Comparison of ENCODE assay signal across 9 cellular contexts in genomic region chr3:125140817-125141595, GRCh38.
DNase-seq lines count a peak whose midpoint lies in the region; ATAC-seq lines count a peak whose summit lies in the region.
"Had no signal": no experiment of that assay in that cellular context is flagged by ENCODE, and none has a peak within 500 bp of the region (broad histone marks: within the 10 kb centered on the region; RNA-seq: fewer than 3 reads in every experiment).

No MANE protein-coding gene starts in this region.

- ATAC-seq in HG03378 (IDR thresholded peaks at IDR 0.05; ENCODE audit: unreplicated experiment) = peak; percentile 18
- ATAC-seq in stimulated activated naive CD8-positive, alpha-beta T cell treated with anti-CD3 and anti-CD28 coated beads, Interleukin-15, Interleukin-2, amounts not matched to agents 100 U/mL and 50 U/mL, for 24 hours = peak; percentile 63
- ATAC-seq: A549 had no signal

- H3K9me3 Mint-ChIP-seq in T-helper 1 cell treated with Interleukin-12 subunit alpha and Interleukin-12 subunit beta and Interleukin-4 antibody, amounts not matched to agents 30 μg/mL and 1 μg/mL, for 36 hours = peaks cover 4% of the 10 kb centered on the region

- H3K27ac Mint-ChIP-seq in T-helper 1 cell treated with Interleukin-12 subunit alpha and Interleukin-12 subunit beta and Interleukin-4 antibody, amounts not matched to agents 30 μg/mL and 1 μg/mL, for 36 hours = peak overlapping the region; percentile 79

- peak overlapping the region; percentile 60 for H3K27ac ChIP-seq in epithelial cell of prostate

- peak overlapping the region; percentile 74 for H3K4me3 Mint-ChIP-seq in T-helper 1 cell treated with Interleukin-12 subunit alpha and Interleukin-12 subunit beta and Interleukin-4 antibody, amounts not matched to agents 30 μg/mL and 1 μg/mL, for 36 hours

- DNase-seq in T-helper 1 cell = no peak
- no peak for DNase-seq in epithelial cell of prostate (ENCODE audit: low read depth, low spot score)
- DNase-seq in stimulated activated naive CD8-positive, alpha-beta T cell treated with anti-CD3 and anti-CD28 coated beads, Interleukin-15, Interleukin-2, amounts not matched to agents 100 U/mL and 50 U/mL, for 24 hours = no peak
- DNase-seq in cortex of kidney (lab: John Stamatoyannopoulos, UW) = no peak
- no peak for DNase-seq in stimulated activated CD4-positive, alpha-beta T cell treated with anti-CD3 and anti-CD28 coated beads, Interleukin-2, amount 100 ng/mL, for 24 hours
- DNase-seq in NOMO-1 treated with DMSO at 0.1 percent for 48 hours (lab: John Stamatoyannopoulos, UW; ENCODE audit: unreplicated experiment) = no peak

- H3K4me1 Mint-ChIP-seq in T-helper 1 cell treated with Interleukin-12 subunit alpha and Interleukin-12 subunit beta and Interleukin-4 antibody, amounts not matched to agents 30 μg/mL and 1 μg/mL, for 36 hours (ENCODE audit: low read depth) = peaks cover 63% of the 10 kb centered on the region

- H3K36me3 Mint-ChIP-seq in T-helper 1 cell treated with Interleukin-12 subunit alpha and Interleukin-12 subunit beta and Interleukin-4 antibody, amounts not matched to agents 30 μg/mL and 1 μg/mL, for 36 hours (ENCODE audit: low read depth) = peaks cover 6% of the 10 kb centered on the region

- H3K27me3 Mint-ChIP-seq in T-helper 1 cell treated with Interleukin-12 subunit alpha and Interleukin-12 subunit beta and Interleukin-4 antibody, amounts not matched to agents 30 μg/mL and 1 μg/mL, for 36 hours (ENCODE audit: low read depth) = peaks cover 59% of the 10 kb centered on the region
